ENCODE assay signal across 1 cellular context in genomic region chr19:45439190-45439568, GRCh38.
TF ChIP-seq lines count a peak whose summit lies in the region.

No MANE protein-coding gene starts in this region.

TF ChIP-seq in GM12878, 131 proteins besides CTCF, POLR2A, EP300 and RAD21:
- TF ChIP-seq CEBPZ (IDR thresholded peaks at IDR 0.05; ENCODE audit: low read depth, low read length), result no peak
- peak; percentile 37; the same call in 1 of the 2 replicates for TF ChIP-seq ZBTB40 (IDR thresholded peaks at IDR 0.05; ENCODE audit: borderline replicate concordance)
